Comparison of ENCODE assay signal across 1 cellular context in the genomic region with DNA sequence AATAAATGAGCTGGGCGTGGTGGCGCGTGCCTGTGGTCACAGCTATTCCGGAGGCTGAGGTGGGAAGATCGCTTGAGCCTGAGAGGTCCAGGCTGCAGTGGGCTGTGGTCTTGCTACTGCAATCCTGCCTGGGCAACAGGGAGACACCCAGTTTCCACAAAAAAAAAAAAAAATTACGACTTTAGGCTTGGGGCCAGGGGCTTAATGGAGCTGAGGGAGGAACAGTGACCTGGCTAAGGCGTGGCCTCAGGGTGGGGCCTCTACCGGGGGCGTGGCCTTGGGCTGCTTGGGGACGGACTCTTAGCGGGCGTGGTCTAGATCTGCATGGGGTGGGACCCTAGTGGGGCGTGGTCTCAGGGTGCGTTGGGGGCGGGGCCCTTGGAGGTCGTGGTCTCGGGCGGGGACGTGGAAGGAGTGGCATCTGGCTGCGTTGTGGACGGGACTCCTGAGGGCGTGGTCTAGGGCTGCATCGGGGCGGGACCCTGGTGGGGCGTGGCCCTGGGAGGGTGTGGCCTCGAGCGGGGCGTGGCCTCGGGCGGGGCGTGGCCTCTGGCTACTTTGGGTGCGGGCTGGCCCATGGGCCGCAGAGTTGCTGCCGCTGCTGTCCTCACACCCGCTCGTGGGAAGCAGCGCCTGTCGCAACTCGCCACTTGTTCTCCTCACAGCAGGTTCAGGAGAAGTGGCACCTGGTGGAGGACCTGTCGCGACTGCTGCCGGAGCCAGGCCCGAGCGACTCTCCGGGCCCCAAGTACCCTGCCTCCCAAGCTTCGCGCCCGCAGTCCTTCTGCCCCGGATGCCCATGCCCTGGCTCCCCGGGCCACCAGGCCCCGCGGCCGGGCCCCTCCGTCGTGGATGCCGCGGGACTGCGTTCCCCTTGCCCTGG.
TF ChIP-seq lines count a peak whose summit lies in the region.

No MANE protein-coding gene starts in this region.

TF ChIP-seq in K562, 482 proteins besides CTCF, POLR2A, EP300 and RAD21 (continued from another document and continues in another):
- TF ChIP-seq, protein P1, sequence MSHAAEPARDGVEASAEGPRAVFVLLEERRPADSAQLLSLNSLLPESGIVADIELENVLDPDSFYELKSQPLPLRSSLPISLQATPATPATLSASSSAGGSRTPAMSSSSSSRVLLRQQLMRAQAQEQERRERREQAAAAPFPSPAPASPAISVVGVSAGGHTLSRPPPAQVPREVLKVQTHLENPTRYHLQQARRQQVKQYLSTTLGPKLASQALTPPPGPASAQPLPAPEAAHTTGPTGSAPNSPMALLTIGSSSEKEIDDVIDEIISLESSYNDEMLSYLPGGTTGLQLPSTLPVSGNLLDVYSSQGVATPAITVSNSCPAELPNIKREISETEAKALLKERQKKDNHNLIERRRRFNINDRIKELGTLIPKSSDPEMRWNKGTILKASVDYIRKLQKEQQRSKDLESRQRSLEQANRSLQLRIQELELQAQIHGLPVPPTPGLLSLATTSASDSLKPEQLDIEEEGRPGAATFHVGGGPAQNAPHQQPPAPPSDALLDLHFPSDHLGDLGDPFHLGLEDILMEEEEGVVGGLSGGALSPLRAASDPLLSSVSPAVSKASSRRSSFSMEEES (CRISPR knock-in tag; IDR thresholded peaks at IDR 0.05), result no peak
- TF ChIP-seq EGR1 (conservative IDR thresholded peaks at IDR 0.05), result no peak
- TF ChIP-seq, protein P2, sequence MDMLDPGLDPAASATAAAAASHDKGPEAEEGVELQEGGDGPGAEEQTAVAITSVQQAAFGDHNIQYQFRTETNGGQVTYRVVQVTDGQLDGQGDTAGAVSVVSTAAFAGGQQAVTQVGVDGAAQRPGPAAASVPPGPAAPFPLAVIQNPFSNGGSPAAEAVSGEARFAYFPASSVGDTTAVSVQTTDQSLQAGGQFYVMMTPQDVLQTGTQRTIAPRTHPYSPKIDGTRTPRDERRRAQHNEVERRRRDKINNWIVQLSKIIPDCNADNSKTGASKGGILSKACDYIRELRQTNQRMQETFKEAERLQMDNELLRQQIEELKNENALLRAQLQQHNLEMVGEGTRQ (CRISPR knock-in tag; IDR thresholded peaks at IDR 0.05), result no peak
- peak; percentile 97 for TF ChIP-seq HDGF (IDR thresholded peaks at IDR 0.05)
- no peak for TF ChIP-seq PTTG1 (tag; IDR thresholded peaks at IDR 0.05; ENCODE audit: low read depth)
- peak; percentile 99 for TF ChIP-seq SP1 (CRISPR knock-in tag; IDR thresholded peaks at IDR 0.05)
- peak; percentile 82 for TF ChIP-seq ZFX (CRISPR knock-in tag; IDR thresholded peaks at IDR 0.05)
- no peak for TF ChIP-seq CBFA2T3 (IDR thresholded peaks at IDR 0.05)
- peak; percentile 3; the same call in 1 of the 2 replicates for TF ChIP-seq JUND (IDR thresholded peaks at IDR 0.05; ENCODE audit: borderline replicate concordance, low read depth, low read length)
- TF ChIP-seq JUND (tag; IDR thresholded peaks at IDR 0.05; ENCODE audit: borderline replicate concordance, low read depth, low read length), result no peak
- TF ChIP-seq ZNF644 (tag; IDR thresholded peaks at IDR 0.05; ENCODE audit: low read depth), result no peak
- no peak for TF ChIP-seq MEF2D (tag; conservative IDR thresholded peaks at IDR 0.05; ENCODE audit: low read depth)
- peak; percentile 45; the same call in 1 of the 2 replicates for TF ChIP-seq ZNF263 (CRISPR knock-in tag; IDR thresholded peaks at IDR 0.05; ENCODE audit: borderline replicate concordance)
- TF ChIP-seq ZNF124 (CRISPR knock-in tag; IDR thresholded peaks at IDR 0.05), result no peak
- TF ChIP-seq ARID4B (CRISPR knock-in tag; IDR thresholded peaks at IDR 0.05), result peak; percentile 63; the same call in 1 of the 2 replicates
- no peak; the same call in 1 of the 2 replicates for TF ChIP-seq CHD2 (IDR thresholded peaks at IDR 0.05; ENCODE audit: low read depth, low read length)
- no peak for TF ChIP-seq KDM1A (IDR thresholded peaks at IDR 0.05)
- TF ChIP-seq L3MBTL2 (IDR thresholded peaks at IDR 0.05), result peak; percentile 92
- peak; percentile 72; the same call in 1 of the 2 replicates for TF ChIP-seq RB1 (IDR thresholded peaks at IDR 0.05; ENCODE audit: low read depth)
- TF ChIP-seq SMARCA5 (IDR thresholded peaks at IDR 0.05), result no peak
- TF ChIP-seq ZNF384 (IDR thresholded peaks at IDR 0.05; ENCODE audit: low read depth, low read length), result peak; percentile 86
- TF ChIP-seq SMAD3 (CRISPR knock-in tag; conservative IDR thresholded peaks at IDR 0.05), result no peak
- peak; percentile 94 for TF ChIP-seq HES1 (IDR thresholded peaks at IDR 0.05; ENCODE audit: low read depth)
- no peak for TF ChIP-seq CHD4 (IDR thresholded peaks at IDR 0.05; ENCODE audit: insufficient read depth, insufficient replicate concordance, low read depth, low read length, poor library complexity, severe bottlenecking)
- no peak for TF ChIP-seq BMI1 (IDR thresholded peaks at IDR 0.05; ENCODE audit: low read length)
- no peak for TF ChIP-seq ELF1 (tag; IDR thresholded peaks at IDR 0.05)
- TF ChIP-seq UBTF (IDR thresholded peaks at IDR 0.05; ENCODE audit: borderline replicate concordance in 1 of 2, low read depth in 2 of 2, low read length in 2 of 2), result no peak
- TF ChIP-seq, protein P3, sequence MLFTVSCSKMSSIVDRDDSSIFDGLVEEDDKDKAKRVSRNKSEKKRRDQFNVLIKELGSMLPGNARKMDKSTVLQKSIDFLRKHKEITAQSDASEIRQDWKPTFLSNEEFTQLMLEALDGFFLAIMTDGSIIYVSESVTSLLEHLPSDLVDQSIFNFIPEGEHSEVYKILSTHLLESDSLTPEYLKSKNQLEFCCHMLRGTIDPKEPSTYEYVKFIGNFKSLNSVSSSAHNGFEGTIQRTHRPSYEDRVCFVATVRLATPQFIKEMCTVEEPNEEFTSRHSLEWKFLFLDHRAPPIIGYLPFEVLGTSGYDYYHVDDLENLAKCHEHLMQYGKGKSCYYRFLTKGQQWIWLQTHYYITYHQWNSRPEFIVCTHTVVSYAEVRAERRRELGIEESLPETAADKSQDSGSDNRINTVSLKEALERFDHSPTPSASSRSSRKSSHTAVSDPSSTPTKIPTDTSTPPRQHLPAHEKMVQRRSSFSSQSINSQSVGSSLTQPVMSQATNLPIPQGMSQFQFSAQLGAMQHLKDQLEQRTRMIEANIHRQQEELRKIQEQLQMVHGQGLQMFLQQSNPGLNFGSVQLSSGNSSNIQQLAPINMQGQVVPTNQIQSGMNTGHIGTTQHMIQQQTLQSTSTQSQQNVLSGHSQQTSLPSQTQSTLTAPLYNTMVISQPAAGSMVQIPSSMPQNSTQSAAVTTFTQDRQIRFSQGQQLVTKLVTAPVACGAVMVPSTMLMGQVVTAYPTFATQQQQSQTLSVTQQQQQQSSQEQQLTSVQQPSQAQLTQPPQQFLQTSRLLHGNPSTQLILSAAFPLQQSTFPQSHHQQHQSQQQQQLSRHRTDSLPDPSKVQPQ (CRISPR knock-in tag; IDR thresholded peaks at IDR 0.05; ENCODE audit: borderline replicate concordance), result no peak
- no peak for TF ChIP-seq CSDE1 (IDR thresholded peaks at IDR 0.05)
- TF ChIP-seq AFF1 (IDR thresholded peaks at IDR 0.05; ENCODE audit: low read depth in 1 of 2, partially characterized antibody in 2 of 2), result no peak
- no peak for TF ChIP-seq TAF15 (IDR thresholded peaks at IDR 0.05; ENCODE audit: low read depth, low read length)
- no peak for TF ChIP-seq ZNF766 (CRISPR knock-in tag; conservative IDR thresholded peaks at IDR 0.05)
- TF ChIP-seq, protein P4, sequence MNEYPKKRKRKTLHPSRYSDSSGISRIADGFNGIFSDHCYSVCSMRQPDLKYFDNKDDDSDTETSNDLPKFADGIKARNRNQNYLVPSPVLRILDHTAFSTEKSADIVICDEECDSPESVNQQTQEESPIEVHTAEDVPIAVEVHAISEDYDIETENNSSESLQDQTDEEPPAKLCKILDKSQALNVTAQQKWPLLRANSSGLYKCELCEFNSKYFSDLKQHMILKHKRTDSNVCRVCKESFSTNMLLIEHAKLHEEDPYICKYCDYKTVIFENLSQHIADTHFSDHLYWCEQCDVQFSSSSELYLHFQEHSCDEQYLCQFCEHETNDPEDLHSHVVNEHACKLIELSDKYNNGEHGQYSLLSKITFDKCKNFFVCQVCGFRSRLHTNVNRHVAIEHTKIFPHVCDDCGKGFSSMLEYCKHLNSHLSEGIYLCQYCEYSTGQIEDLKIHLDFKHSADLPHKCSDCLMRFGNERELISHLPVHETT (CRISPR knock-in tag; conservative IDR thresholded peaks at IDR 0.05 in 1 of 2, IDR thresholded peaks at IDR 0.05 in 1 of 2), result no peak
- 0 out of 2 replicates have a peak, but pooled peaks have one; percentile 28 for TF ChIP-seq KLF13 (tag; IDR thresholded peaks at IDR 0.05; ENCODE audit: borderline replicate concordance, low read depth)
- no peak for TF ChIP-seq COPS2 (conservative IDR thresholded peaks at IDR 0.05)
- TF ChIP-seq, protein P5, sequence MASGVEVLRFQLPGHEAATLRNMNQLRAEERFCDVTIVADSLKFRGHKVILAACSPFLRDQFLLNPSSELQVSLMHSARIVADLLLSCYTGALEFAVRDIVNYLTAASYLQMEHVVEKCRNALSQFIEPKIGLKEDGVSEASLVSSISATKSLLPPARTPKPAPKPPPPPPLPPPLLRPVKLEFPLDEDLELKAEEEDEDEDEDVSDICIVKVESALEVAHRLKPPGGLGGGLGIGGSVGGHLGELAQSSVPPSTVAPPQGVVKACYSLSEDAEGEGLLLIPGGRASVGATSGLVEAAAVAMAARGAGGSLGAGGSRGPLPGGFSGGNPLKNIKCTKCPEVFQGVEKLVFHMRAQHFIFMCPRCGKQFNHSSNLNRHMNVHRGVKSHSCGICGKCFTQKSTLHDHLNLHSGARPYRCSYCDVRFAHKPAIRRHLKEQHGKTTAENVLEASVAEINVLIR (CRISPR knock-in tag; IDR thresholded peaks at IDR 0.05), result no peak
- no peak for TF ChIP-seq ADNP (tag; IDR thresholded peaks at IDR 0.05)
